In the genomic region with DNA sequence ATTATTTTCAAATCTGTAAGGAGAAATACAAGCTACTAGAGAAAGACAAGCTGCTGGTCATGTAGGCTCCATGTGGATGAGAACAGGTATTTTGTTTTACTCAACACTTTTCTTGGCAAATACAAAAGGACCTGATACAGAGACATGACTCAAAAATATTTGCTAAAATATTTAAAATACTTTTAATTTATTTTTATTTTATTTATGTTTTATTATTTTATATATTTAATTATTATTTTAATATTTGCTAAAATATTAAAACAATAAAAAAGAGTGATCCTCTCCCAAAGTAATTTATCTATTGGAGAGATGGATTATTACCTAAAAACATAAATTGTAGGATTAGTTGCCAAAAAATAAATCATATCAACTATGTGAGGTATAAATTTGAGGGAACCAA, we compare ENCODE assay signal across 39 cellular contexts.
"Had no signal": no experiment of that assay in that cellular context is flagged by ENCODE, and none has a peak within 500 bp of the region (broad histone marks: within the 10 kb centered on the region; RNA-seq: fewer than 3 reads in every experiment).

No MANE protein-coding gene starts in this region.

- H3K9me3 ChIP-seq: ascending aorta had no signal

- FAIRE-seq: bronchial epithelial cell, TTC549 had no signal

- H3K36me3 Mint-ChIP-seq: activated CD8-positive, alpha-beta memory T cell treated with anti-CD3 and anti-CD28 coated beads, Interleukin-2, amount 10 ng/mL, durations not matched to agents 7 days and 5 days; activated naive CD4-positive, alpha-beta T cell treated with anti-CD3 and anti-CD28 coated beads, Interleukin-2, amount 10 ng/mL, durations not matched to agents 7 days and 5 days; activated naive CD4-positive, alpha-beta T cell treated with anti-CD3 and anti-CD28 coated beads, Interleukin-2, amount 50 U/mL, for 24 hours; activated naive CD8-positive, alpha-beta T cell; activated naive CD8-positive, alpha-beta T cell treated with anti-CD3 and anti-CD28 coated beads, Interleukin-2, amount 10 ng/mL, durations not matched to agents 7 days and 5 days; brain had no signal

- H3K4me1 Mint-ChIP-seq: activated CD4-positive, alpha-beta memory T cell treated with anti-CD3 and anti-CD28 coated beads, Interleukin-2, amount 10 ng/mL, durations not matched to agents 7 days and 5 days; activated CD4-positive, alpha-beta T cell treated with anti-CD3 and anti-CD28 coated beads for 36 hours; activated CD4-positive, alpha-beta T cell treated with anti-CD3 and anti-CD28 coated beads, Interleukin-2, amount 10 ng/mL, durations not matched to agents 7 days and 5 days; activated CD8-positive, alpha-beta memory T cell treated with anti-CD3 and anti-CD28 coated beads, Interleukin-2, amount 10 ng/mL, durations not matched to agents 7 days and 5 days; activated naive CD4-positive, alpha-beta T cell treated with anti-CD3 and anti-CD28 coated beads, Interleukin-2, amount 10 ng/mL, durations not matched to agents 7 days and 5 days; activated naive CD4-positive, alpha-beta T cell treated with anti-CD3 and anti-CD28 coated beads, Interleukin-2, amount 50 U/mL, for 24 hours; activated naive CD8-positive, alpha-beta T cell treated with anti-CD3 and anti-CD28 coated beads, Interleukin-2, amount 10 ng/mL, durations not matched to agents 7 days and 5 days; activated naive CD8-positive, alpha-beta T cell treated with anti-CD3 and anti-CD28 coated beads, Interleukin-2, amount 50 U/mL, for 24 hours; central memory CD8-positive, alpha-beta T cell had no signal

- H3K36me3 ChIP-seq: ascending aorta, cardiac muscle cell had no signal

- ATAC-seq: activated CD4-positive, alpha-beta T cell treated with anti-CD3 and anti-CD28 coated beads for 36 hours; activated CD4-positive, CD25-positive, alpha-beta regulatory T cell treated with anti-CD3 and anti-CD28 coated beads, Interleukin-2, amount 50 U/mL, for 24 hours; activated CD8-positive, alpha-beta memory T cell treated with anti-CD3 and anti-CD28 coated beads, Interleukin-2, amount 10 ng/mL, durations not matched to agents 7 days and 5 days; activated CD8-positive, alpha-beta T cell treated with anti-CD3 and anti-CD28 coated beads, Interleukin-2, amount 10 ng/mL, durations not matched to agents 7 days and 5 days; activated naive CD8-positive, alpha-beta T cell treated with anti-CD3 and anti-CD28 coated beads, Interleukin-2, amount 50 U/mL, for 24 hours had no signal

- H3K27me3 Mint-ChIP-seq: activated CD4-positive, alpha-beta memory T cell treated with anti-CD3 and anti-CD28 coated beads, Interleukin-2, amount 10 ng/mL, durations not matched to agents 7 days and 5 days; activated CD4-positive, alpha-beta T cell treated with anti-CD3 and anti-CD28 coated beads for 36 hours; activated CD4-positive, alpha-beta T cell treated with anti-CD3 and anti-CD28 coated beads, Interleukin-2, amount 10 ng/mL, durations not matched to agents 7 days and 5 days; activated CD8-positive, alpha-beta memory T cell treated with anti-CD3 and anti-CD28 coated beads, Interleukin-2, amount 10 ng/mL, durations not matched to agents 7 days and 5 days; activated naive CD4-positive, alpha-beta T cell treated with anti-CD3 and anti-CD28 coated beads, Interleukin-2, amount 10 ng/mL, durations not matched to agents 7 days and 5 days; activated naive CD4-positive, alpha-beta T cell treated with anti-CD3 and anti-CD28 coated beads, Interleukin-2, amount 50 U/mL, for 24 hours; activated naive CD8-positive, alpha-beta T cell; activated naive CD8-positive, alpha-beta T cell treated with anti-CD3 and anti-CD28 coated beads, Interleukin-2, amount 10 ng/mL, durations not matched to agents 7 days and 5 days; activated naive CD8-positive, alpha-beta T cell treated with anti-CD3 and anti-CD28 coated beads, Interleukin-2, amount 50 U/mL, for 24 hours; activated T-cell treated with anti-CD3 and anti-CD28 coated beads, Interleukin-2, amount 50 U/mL, for 24 hours; brain; central memory CD8-positive, alpha-beta T cell had no signal

- H3K4me1 ChIP-seq: ascending aorta had no signal

- H3K27ac Mint-ChIP-seq: activated CD4-positive, alpha-beta memory T cell treated with anti-CD3 and anti-CD28 coated beads, Interleukin-2, amount 10 ng/mL, durations not matched to agents 7 days and 5 days; activated CD4-positive, alpha-beta T cell treated with anti-CD3 and anti-CD28 coated beads for 36 hours; activated CD4-positive, alpha-beta T cell treated with anti-CD3 and anti-CD28 coated beads, Interleukin-2, amount 10 ng/mL, durations not matched to agents 7 days and 5 days; activated CD8-positive, alpha-beta memory T cell treated with anti-CD3 and anti-CD28 coated beads, Interleukin-2, amount 10 ng/mL, durations not matched to agents 7 days and 5 days; activated CD8-positive, alpha-beta T cell treated with anti-CD3 and anti-CD28 coated beads, Interleukin-2, amount 10 ng/mL, durations not matched to agents 7 days and 5 days; activated naive CD4-positive, alpha-beta T cell treated with anti-CD3 and anti-CD28 coated beads, Interleukin-2, amount 10 ng/mL, durations not matched to agents 7 days and 5 days; activated naive CD8-positive, alpha-beta T cell; activated naive CD8-positive, alpha-beta T cell treated with anti-CD3 and anti-CD28 coated beads, Interleukin-2, amount 10 ng/mL, durations not matched to agents 7 days and 5 days; activated naive CD8-positive, alpha-beta T cell treated with anti-CD3 and anti-CD28 coated beads, Interleukin-2, amount 50 U/mL, for 24 hours; activated T-cell treated with anti-CD3 and anti-CD28 coated beads, Interleukin-2, amount 50 U/mL, for 24 hours; activated T-helper 2 cell treated with anti-CD3 and anti-CD28 coated beads, Interferon-gamma antibody, Interleukin-2, Interleukin-4, amounts not matched to agents 10 μg/mL and 5 μg/mL and 100 μg/mL, durations not matched to agents 14 hours and 24 hours and 36 hours; brain; T-helper 1 cell treated with Interleukin-12 subunit alpha and Interleukin-12 subunit beta and Interleukin-4 antibody, amounts not matched to agents 30 μg/mL and 1 μg/mL, for 36 hours; T-helper 2 cell treated with Interferon-gamma antibody and Interleukin-4, amounts not matched to agents 5 μg/mL and 100 μg/mL, for 36 hours had no signal

- H3K4me3 ChIP-seq: ascending aorta, cardiac muscle cell had no signal

- DNase-seq: activated CD4-positive, alpha-beta memory T cell treated with anti-CD3 and anti-CD28 coated beads, Interleukin-2, amount 10 ng/mL, durations not matched to agents 7 days and 5 days; activated CD4-positive, alpha-beta T cell treated with anti-CD3 and anti-CD28 coated beads for 1 hour; activated CD4-positive, alpha-beta T cell treated with anti-CD3 and anti-CD28 coated beads for 36 hours; activated CD4-positive, alpha-beta T cell treated with anti-CD3 and anti-CD28 coated beads for 48 hours; activated CD4-positive, alpha-beta T cell treated with anti-CD3 and anti-CD28 coated beads, Interleukin-2, amount 10 ng/mL, durations not matched to agents 7 days and 5 days; activated CD4-positive, alpha-beta T cell treated with anti-CD3 and anti-CD28 coated beads, Interleukin-2, amount 50 U/mL, for 48 hours; activated CD4-positive, CD25-positive, alpha-beta regulatory T cell; activated CD8-positive, alpha-beta memory T cell treated with anti-CD3 and anti-CD28 coated beads for 24 hours; activated CD8-positive, alpha-beta memory T cell treated with anti-CD3 and anti-CD28 coated beads, Interleukin-2, amount 10 ng/mL, durations not matched to agents 7 days and 5 days; activated CD8-positive, alpha-beta memory T cell treated with anti-CD3 and anti-CD28 coated beads, Interleukin-2, amount 50 U/mL, for 48 hours; activated CD8-positive, alpha-beta T cell treated with anti-CD3 and anti-CD28 coated beads, Interleukin-2, amount 10 ng/mL, durations not matched to agents 7 days and 5 days; activated effector memory CD4-positive, alpha-beta T cell treated with Interleukin-2 at 50 U/mL for 16 hours; activated gamma-delta T cell; activated naive CD4-positive, alpha-beta T cell treated with anti-CD3 and anti-CD28 coated beads, Interleukin-2, amount 10 ng/mL, durations not matched to agents 7 days and 5 days; activated naive CD4-positive, alpha-beta T cell treated with Interleukin-2 at 50 U/mL for 16 hours; activated naive CD8-positive, alpha-beta T cell treated with anti-CD3 and anti-CD28 coated beads, Interleukin-2, amount 10 ng/mL, durations not matched to agents 7 days and 5 days; activated naive CD8-positive, alpha-beta T cell treated with anti-CD3 and anti-CD28 coated beads, Interleukin-2, amount 50 U/mL, for 24 hours; activated T-cell treated with anti-CD3 and anti-CD28 coated beads, Interleukin-2, amount 50 U/mL, for 24 hours; activated T-cell treated with anti-CD3 and anti-CD28 coated beads, Interleukin-2, amount 50 U/mL, for 48 hours; amygdala; anterior cingulate cortex; caudate nucleus; cerebellar nuclear complex; T-helper 1 cell; T-helper 2 cell; T-helper 9 cell had no signal

- H3K4me3 Mint-ChIP-seq: activated CD4-positive, alpha-beta memory T cell treated with anti-CD3 and anti-CD28 coated beads, Interleukin-2, amount 10 ng/mL, durations not matched to agents 7 days and 5 days; activated CD4-positive, alpha-beta T cell treated with anti-CD3 and anti-CD28 coated beads for 36 hours; activated CD4-positive, alpha-beta T cell treated with anti-CD3 and anti-CD28 coated beads, Interleukin-2, amount 10 ng/mL, durations not matched to agents 7 days and 5 days; activated CD8-positive, alpha-beta memory T cell treated with anti-CD3 and anti-CD28 coated beads, Interleukin-2, amount 10 ng/mL, durations not matched to agents 7 days and 5 days; activated CD8-positive, alpha-beta T cell treated with anti-CD3 and anti-CD28 coated beads, Interleukin-2, amount 10 ng/mL, durations not matched to agents 7 days and 5 days; activated naive CD4-positive, alpha-beta T cell treated with anti-CD3 and anti-CD28 coated beads, Interleukin-2, amount 10 ng/mL, durations not matched to agents 7 days and 5 days; activated naive CD4-positive, alpha-beta T cell treated with anti-CD3 and anti-CD28 coated beads, Interleukin-2, amount 50 U/mL, for 24 hours; activated naive CD8-positive, alpha-beta T cell; activated naive CD8-positive, alpha-beta T cell treated with anti-CD3 and anti-CD28 coated beads, Interleukin-2, amount 10 ng/mL, durations not matched to agents 7 days and 5 days; activated naive CD8-positive, alpha-beta T cell treated with anti-CD3 and anti-CD28 coated beads, Interleukin-2, amount 50 U/mL, for 24 hours; activated T-cell treated with anti-CD3 and anti-CD28 coated beads, Interleukin-2, amount 50 U/mL, for 24 hours; brain; central memory CD8-positive, alpha-beta T cell; T-helper 1 cell treated with Interleukin-12 subunit alpha and Interleukin-12 subunit beta and Interleukin-4 antibody, amounts not matched to agents 30 μg/mL and 1 μg/mL, for 36 hours; T-helper 2 cell treated with Interferon-gamma antibody and Interleukin-4, amounts not matched to agents 5 μg/mL and 100 μg/mL, for 36 hours had no signal

- H3K27ac ChIP-seq: ascending aorta, cardiac muscle cell, VCaP had no signal
